Comparison of ENCODE assay signal across 27 cellular contexts in genomic region chr2:240952496-240953246, GRCh38. TPM values are rescaled to one million over a fixed set of nuclear protein-coding genes. Genes with fewer than 3 reads are reported as not detected.
A peak's percentile ranks its signal among the peaks of the same experiment; 100 is the strongest.
DNase-seq lines count a peak whose midpoint lies in the region; ATAC-seq, FAIRE-seq and TF ChIP-seq lines count a peak whose summit lies in the region.
"Had no signal": no experiment of that assay in that cellular context is flagged by ENCODE, and none has a peak within 500 bp of the region (broad histone marks: within the 10 kb centered on the region; RNA-seq: fewer than 3 reads in every experiment).

No MANE protein-coding gene starts in this region.

- WGBS in HepG2 (ENCODE audit: low lambda C conversion rate) = 38% methylated on average over 14 of the region's 14 CpGs
- 77% methylated on average over 9 of the region's 14 CpGs for WGBS in right lobe of liver (ENCODE audit: insufficient coverage, low coverage, low lambda C conversion rate, missing lambda C conversion rate)
- 89% methylated on average over 14 of the region's 14 CpGs for WGBS in smooth muscle cell (ENCODE audit: low lambda C conversion rate)

- H3K79me2 ChIP-seq in HepG2 (ENCODE audit: insufficient read depth, low read length) (no peaks in the 10 kb centered on the region), smooth muscle cell (ENCODE audit: low read depth) (no peaks in the 10 kb centered on the region)

- TF ChIP-seq EP300 in HepG2 (IDR thresholded peaks at IDR 0.05; ENCODE audit: low read depth in 2 of 2, low read length in 2 of 2) = no peak
- no peak for TF ChIP-seq EP300 in HepG2 (CRISPR knock-in tag; IDR thresholded peaks at IDR 0.05; ENCODE audit: borderline replicate concordance)

- no peak overlapping the region for H2AFZ ChIP-seq in HepG2 (ENCODE audit: low read length)
- H2AFZ ChIP-seq in smooth muscle cell (ENCODE audit: low read depth) = no peak overlapping the region

- no peaks in the 10 kb centered on the region for H3K36me3 ChIP-seq in HepG2 (replicated peaks in 1 of 2; ENCODE audit: control insufficient read depth in 1 of 2, insufficient read depth in 2 of 2, low read length in 2 of 2)
- H3K36me3 ChIP-seq in right lobe of liver = no peaks in the 10 kb centered on the region
- H3K36me3 ChIP-seq in left ventricle myocardium inferior = no peaks in the 10 kb centered on the region
- no peaks in the 10 kb centered on the region for H3K36me3 ChIP-seq in smooth muscle cell (ENCODE audit: low read depth)
- H3K36me3 ChIP-seq: breast epithelium, thyroid gland had no signal

- intact Hi-C loops in HepG2 (cut with micrococcal nuclease; ENCODE audit: unreplicated experiment) (no loop called here), right lobe of liver (cut with DNase I) (no loop called here), left ventricle myocardium inferior (cut with micrococcal nuclease) (no loop called here)

- FAIRE-seq in HepG2 (lab: Jason Lieb, UNC) = no peak
- FAIRE-seq: GM12878, kidney had no signal

- CTCF ChIA-PET in HepG2 (lab: Yijun Ruan, JAX; ENCODE audit: low intra/inter-chr PET ratio, low total read pairs) = no interaction called here

- no peaks in the 10 kb centered on the region for H3F3A ChIP-seq in smooth muscle cell (ENCODE audit: low read depth)

- POLR2A ChIA-PET in HepG2 (lab: Yijun Ruan, JAX) = no interaction called here

- H3K4me1 Mint-ChIP-seq in osteocyte (ENCODE audit: unreplicated experiment) = peaks cover 3% of the 10 kb centered on the region
- H3K4me1 Mint-ChIP-seq: activated naive CD4-positive, alpha-beta T cell treated with anti-CD3 and anti-CD28 coated beads, Interleukin-2, amount 50 U/mL, for 24 hours had no signal

- peaks cover 27% of the 10 kb centered on the region for H3K27me3 Mint-ChIP-seq in osteocyte (ENCODE audit: unreplicated experiment)
- H3K27me3 Mint-ChIP-seq: activated naive CD4-positive, alpha-beta T cell treated with anti-CD3 and anti-CD28 coated beads, Interleukin-2, amount 50 U/mL, for 24 hours; stimulated activated naive CD8-positive, alpha-beta T cell treated with anti-CD3 and anti-CD28 coated beads, Interleukin-15, Interleukin-2, amounts not matched to agents 100 ng/mL and 50 ng/mL, for 24 hours had no signal

- H3K27ac Mint-ChIP-seq in osteocyte (ENCODE audit: unreplicated experiment) = no peak overlapping the region
- H3K27ac Mint-ChIP-seq: activated naive CD4-positive, alpha-beta T cell treated with anti-CD3 and anti-CD28 coated beads, Interleukin-2, amount 50 U/mL, for 24 hours; CD4-positive, CD25-positive, alpha-beta regulatory T cell; stimulated activated naive CD8-positive, alpha-beta T cell treated with anti-CD3 and anti-CD28 coated beads, Interleukin-15, Interleukin-2, amounts not matched to agents 100 ng/mL and 50 ng/mL, for 24 hours; T-helper 2 cell treated with Interferon-gamma antibody and Interleukin-4, amounts not matched to agents 5 μg/mL and 100 μg/mL, for 36 hours had no signal

- H3K4me2 ChIP-seq in HepG2 (ENCODE audit: low read depth, low read length) = no peak overlapping the region
- H3K4me2 ChIP-seq in smooth muscle cell = no peak overlapping the region

- peaks cover 6% of the 10 kb centered on the region for H3K4me1 ChIP-seq in HepG2 (ENCODE audit: insufficient read depth, low read length)
- H3K4me1 ChIP-seq in right lobe of liver = no peaks in the 10 kb centered on the region
- H3K4me1 ChIP-seq in left ventricle myocardium inferior = peaks cover 20% of the 10 kb centered on the region
- H3K4me1 ChIP-seq in smooth muscle cell (ENCODE audit: low read depth) = no peaks in the 10 kb centered on the region

- no peak for TF ChIP-seq CTCF in HepG2 (CRISPR knock-in tag; IDR thresholded peaks at IDR 0.05)
- TF ChIP-seq CTCF in right lobe of liver (IDR thresholded peaks at IDR 0.05) = no peak
- TF ChIP-seq CTCF in left ventricle myocardium inferior (IDR thresholded peaks at IDR 0.05; ENCODE audit: borderline replicate concordance) = no peak
- no peak for TF ChIP-seq CTCF in osteocyte (IDR thresholded peaks at IDR 0.05)
- no peak for TF ChIP-seq CTCF in smooth muscle cell (IDR thresholded peaks at IDR 0.05; ENCODE audit: borderline replicate concordance, insufficient read depth, poor library complexity, severe bottlenecking)

- H3K9me3 ChIP-seq in HepG2 (ENCODE audit: low read length) (no peaks in the 10 kb centered on the region), right lobe of liver (no peaks in the 10 kb centered on the region), left ventricle myocardium inferior (replicated peaks) (no peaks in the 10 kb centered on the region), smooth muscle cell (replicated peaks; ENCODE audit: low read depth) (no peaks in the 10 kb centered on the region)
- H3K9me3 ChIP-seq: breast epithelium, thyroid gland had no signal

- no peak for DNase-seq in HepG2 (ENCODE audit: low spot score)
- no peak for DNase-seq in right lobe of liver
- peak; percentile 71 for DNase-seq in left ventricle myocardium inferior
- peak; percentile 59 for DNase-seq in osteocyte (ENCODE audit: extremely low spot score, unreplicated experiment)
- no peak for DNase-seq in SHP77 (lab: John Stamatoyannopoulos, UW)
- DNase-seq in SHP77 treated with DMSO at 0.1 percent for 48 hours (lab: John Stamatoyannopoulos, UW) = no peak
- no peak for DNase-seq in smooth muscle cell (lab: John Stamatoyannopoulos, UW; ENCODE audit: unreplicated experiment)
- DNase-seq: activated CD4-positive, alpha-beta T cell treated with anti-CD3 and anti-CD28 coated beads for 48 hours; CD4-positive, CD25-positive, alpha-beta regulatory T cell; effector CD8-positive, alpha-beta T cell; glutamatergic neuron; kidney; NCI-H1436 treated with DMSO at 0.1 percent for 48 hours; NCI-H446; NCI-H82; OCI-M1 had no signal

- no peak overlapping the region for H3K4me3 Mint-ChIP-seq in osteocyte (ENCODE audit: unreplicated experiment)
- H3K4me3 Mint-ChIP-seq: activated naive CD4-positive, alpha-beta T cell treated with anti-CD3 and anti-CD28 coated beads, Interleukin-2, amount 50 U/mL, for 24 hours; CD4-positive, CD25-positive, alpha-beta regulatory T cell; neural crest cell; stimulated activated naive CD8-positive, alpha-beta T cell treated with anti-CD3 and anti-CD28 coated beads, Interleukin-15, Interleukin-2, amounts not matched to agents 100 ng/mL and 50 ng/mL, for 24 hours; T-helper 2 cell treated with Interferon-gamma antibody and Interleukin-4, amounts not matched to agents 5 μg/mL and 100 μg/mL, for 36 hours had no signal

- H3K9ac ChIP-seq in HepG2 (ENCODE audit: insufficient read depth, low read depth, low read length) = no peak overlapping the region
- H3K9ac ChIP-seq in smooth muscle cell (ENCODE audit: low read depth) = no peak overlapping the region

- H3K27ac ChIP-seq in HepG2 (ENCODE audit: extremely low read length, insufficient read depth, low read length) (no peak overlapping the region), right lobe of liver (no peak overlapping the region), left ventricle myocardium inferior (replicated peaks) (no peak overlapping the region), smooth muscle cell (ENCODE audit: low read depth) (no peak overlapping the region)
- H3K27ac ChIP-seq: breast epithelium, thyroid gland had no signal

- no peak for ATAC-seq in HepG2
- ATAC-seq in right lobe of liver = no peak
- ATAC-seq: GM12878 had no signal

- no peaks in the 10 kb centered on the region for H3K9me3 Mint-ChIP-seq in osteocyte (ENCODE audit: unreplicated experiment)
- H3K9me3 Mint-ChIP-seq: activated naive CD4-positive, alpha-beta T cell treated with anti-CD3 and anti-CD28 coated beads, Interleukin-2, amount 50 U/mL, for 24 hours; CD4-positive, CD25-positive, alpha-beta regulatory T cell; neural crest cell; stimulated activated naive CD8-positive, alpha-beta T cell treated with anti-CD3 and anti-CD28 coated beads, Interleukin-15, Interleukin-2, amounts not matched to agents 100 ng/mL and 50 ng/mL, for 24 hours; T-helper 2 cell treated with Interferon-gamma antibody and Interleukin-4, amounts not matched to agents 5 μg/mL and 100 μg/mL, for 36 hours had no signal

- TF ChIP-seq POLR2A in HepG2 (IDR thresholded peaks at IDR 0.05; ENCODE audit: insufficient read depth in 1 of 2, low read depth in 2 of 2, low read length in 2 of 2) = no peak
- no peak for TF ChIP-seq POLR2A in right lobe of liver (IDR thresholded peaks at IDR 0.05)

- in situ Hi-C loops in HepG2 (cut with HindIII; ENCODE audit: extremely low pct_ligation_motif_present, low pct_unique_long_range_greater_than_20kb) = no loop called here

- TF ChIP-seq RAD21 in HepG2 (CRISPR knock-in tag; IDR thresholded peaks at IDR 0.05) = no peak

- H3K4me3 ChIP-seq in HepG2 (replicated peaks in 1 of 3; ENCODE audit: insufficient read depth in 1 of 3, low read depth in 2 of 3, low read length in 3 of 3) = no peak overlapping the region
- H3K4me3 ChIP-seq in right lobe of liver = no peak overlapping the region
- H3K4me3 ChIP-seq in left ventricle myocardium inferior = no peak overlapping the region
- H3K4me3 ChIP-seq in smooth muscle cell = no peak overlapping the region
- H3K4me3 ChIP-seq: breast epithelium, GM12878, thyroid gland had no signal

- no TSS peak for BruUV-seq in HepG2 (replicated peaks; lab: Mats Ljungman, UMichigan)

- H3K36me3 Mint-ChIP-seq in osteocyte (ENCODE audit: unreplicated experiment) = no peaks in the 10 kb centered on the region
- H3K36me3 Mint-ChIP-seq: activated naive CD4-positive, alpha-beta T cell treated with anti-CD3 and anti-CD28 coated beads, Interleukin-2, amount 50 U/mL, for 24 hours; CD4-positive, CD25-positive, alpha-beta regulatory T cell had no signal

- H4K20me1 ChIP-seq in HepG2 (ENCODE audit: insufficient read depth, low read length) (no peaks in the 10 kb centered on the region), smooth muscle cell (ENCODE audit: low read depth) (no peaks in the 10 kb centered on the region)

- H3K27me3 ChIP-seq in HepG2 (ENCODE audit: control insufficient read depth in 1 of 2, insufficient read depth in 2 of 2, low read length in 2 of 2) = peaks cover 6 to 63% of the 10 kb centered on the region in 2 experiments; a peak in 4 of 5 replicates
- no peaks in the 10 kb centered on the region for H3K27me3 ChIP-seq in right lobe of liver
- no peaks in the 10 kb centered on the region for H3K27me3 ChIP-seq in left ventricle myocardium inferior (ENCODE audit: low read depth)
- no peaks in the 10 kb centered on the region for H3K27me3 ChIP-seq in smooth muscle cell (ENCODE audit: low read depth)
- H3K27me3 ChIP-seq: breast epithelium, thyroid gland had no signal

RNA-seq across cellular contexts. Expression of gene SNED1, which starts 45.7 kb away (rescaled TPM):
- total RNA-seq in HepG2 (2016; rRNA removed; fragmentation: Illumina TruSeq; extraction: Trizol) = 0.15 TPM in 1 of 2 replicates, not detected in the other
- total RNA-seq in HepG2 (2016; cell fraction: cytosol; rRNA removed; fragmentation: Illumina TruSeq; extraction: Trizol; ENCODE audit: low read depth) = 0.09 and 0.10 TPM in 2 replicates
- 0.03 and 0.26 TPM in 2 replicates for total RNA-seq in HepG2 (2016; cell fraction: insoluble cytoplasmic fraction; rRNA removed; fragmentation: Illumina TruSeq; extraction: Trizol)
- total RNA-seq in HepG2 (2016; cell fraction: membrane; rRNA removed; fragmentation: Illumina TruSeq; extraction: Trizol) = 0.10 and 0.12 TPM in 2 replicates
- 0.13 and 0.62 TPM in 2 replicates for total RNA-seq in HepG2 (2016; cell fraction: nucleus; rRNA removed; fragmentation: Illumina TruSeq; extraction: Trizol)
- polyA plus RNA-seq in HepG2 (2011; rRNA removed) = 0.35 and 0.65 TPM in 2 replicates
- 0.06 and 0.32 TPM in 2 replicates for polyA plus RNA-seq in HepG2 (2011; cell fraction: cytosol; rRNA removed)
- polyA plus RNA-seq in HepG2 (2011; cell fraction: nucleus; rRNA removed) = 1.2 and 1.4 TPM in 2 replicates
- polyA plus RNA-seq in HepG2 (2012) = 0.31 and 0.46 TPM in 2 replicates
- polyA plus RNA-seq in HepG2 (2016; cell fraction: cytosol; fragmentation: Illumina TruSeq; extraction: Trizol; ENCODE audit: low read depth) = 0.03 and 0.10 TPM in 2 replicates
- polyA plus RNA-seq in HepG2 (2016; cell fraction: insoluble cytoplasmic fraction; fragmentation: Illumina TruSeq; extraction: Trizol; ENCODE audit: low read depth) = 0.04 and 0.24 TPM in 2 replicates
- 0.02 and 0.09 TPM in 2 replicates for polyA plus RNA-seq in HepG2 (2016; cell fraction: membrane; fragmentation: Illumina TruSeq; extraction: Trizol; ENCODE audit: low read depth)
- 0.19 and 1.7 TPM in 2 replicates for polyA plus RNA-seq in HepG2 (2016; cell fraction: nucleus; fragmentation: Illumina TruSeq; extraction: Trizol; ENCODE audit: insufficient read depth, low read depth)
- 0.96 and 3.2 TPM in 2 replicates for polyA minus RNA-seq in HepG2 (2011; rRNA and poly(A)+ RNA removed; ENCODE audit: low replicate concordance)
- polyA minus RNA-seq in HepG2 (2011; cell fraction: cytosol; rRNA and poly(A)+ RNA removed) = 0.44 and 0.79 TPM in 2 replicates
- 0.52 and 0.99 TPM in 2 replicates for polyA minus RNA-seq in HepG2 (2011; cell fraction: nucleus; rRNA and poly(A)+ RNA removed)
- total RNA-seq in right lobe of liver = 10 to 100 TPM in 4 of 6 experiments, 1 to 10 TPM in 2; 7.4 to 27.8 (median 13.2) TPM
- total RNA-seq in left ventricle myocardium inferior = 6.1 TPM
- total RNA-seq in osteocyte = 17.6 and 19.4 TPM in 2 replicates
- 0.36 and 0.81 TPM in 2 replicates for total RNA-seq in smooth muscle cell
- 1.1 and 3.0 TPM in 2 replicates for polyA plus RNA-seq in smooth muscle cell

RNA-seq across cellular contexts. Expression of gene CROCC2, which starts 46.5 kb away (rescaled TPM):
- total RNA-seq in HepG2 (2016; rRNA removed; fragmentation: Illumina TruSeq; extraction: Trizol) (not detected in 2 replicates), right lobe of liver (under 1 TPM in 5 of 6 experiments, not detected in 1; 0.06 to 0.15 (median 0.12) TPM), left ventricle myocardium inferior (not detected), osteocyte (not detected in 2 replicates), smooth muscle cell (not detected in 2 replicates)
- not detected in 2 replicates for total RNA-seq in HepG2 (2016; cell fraction: cytosol; rRNA removed; fragmentation: Illumina TruSeq; extraction: Trizol; ENCODE audit: low read depth)
- 0.02 TPM in 1 of 2 replicates, not detected in the other for total RNA-seq in HepG2 (2016; cell fraction: insoluble cytoplasmic fraction; rRNA removed; fragmentation: Illumina TruSeq; extraction: Trizol)
- total RNA-seq in HepG2 (2016; cell fraction: membrane; rRNA removed; fragmentation: Illumina TruSeq; extraction: Trizol) = not detected in 2 replicates
- not detected in 2 replicates for total RNA-seq in HepG2 (2016; cell fraction: nucleus; rRNA removed; fragmentation: Illumina TruSeq; extraction: Trizol)
- polyA plus RNA-seq in HepG2 (2011; rRNA removed) (not detected in 2 replicates), smooth muscle cell (not detected in 2 replicates)
- not detected in 2 replicates for polyA plus RNA-seq in HepG2 (2011; cell fraction: cytosol; rRNA removed)
- 0.03 TPM in 1 of 2 replicates, not detected in the other for polyA plus RNA-seq in HepG2 (2011; cell fraction: nucleus; rRNA removed)
- polyA plus RNA-seq in HepG2 (2012) = 0.13 and 0.15 TPM in 2 replicates
- not detected in 2 replicates for polyA plus RNA-seq in HepG2 (2016; cell fraction: cytosol; fragmentation: Illumina TruSeq; extraction: Trizol; ENCODE audit: low read depth)
- not detected in 2 replicates for polyA plus RNA-seq in HepG2 (2016; cell fraction: insoluble cytoplasmic fraction; fragmentation: Illumina TruSeq; extraction: Trizol; ENCODE audit: low read depth)
- polyA plus RNA-seq in HepG2 (2016; cell fraction: membrane; fragmentation: Illumina TruSeq; extraction: Trizol; ENCODE audit: low read depth) = not detected in 2 replicates
- polyA plus RNA-seq in HepG2 (2016; cell fraction: nucleus; fragmentation: Illumina TruSeq; extraction: Trizol; ENCODE audit: insufficient read depth, low read depth) = not detected in 2 replicates
- polyA minus RNA-seq in HepG2 (2011; rRNA and poly(A)+ RNA removed; ENCODE audit: low replicate concordance) = not detected in 2 replicates
- polyA minus RNA-seq in HepG2 (2011; cell fraction: cytosol; rRNA and poly(A)+ RNA removed) = not detected in 2 replicates
- polyA minus RNA-seq in HepG2 (2011; cell fraction: nucleus; rRNA and poly(A)+ RNA removed) = not detected in 2 replicates
- total RNA-seq: activated CD8-positive, alpha-beta memory T cell treated with anti-CD3 and anti-CD28 coated beads for 36 hours; CD4-positive, CD25-positive, alpha-beta regulatory T cell; Daoy; epithelial cell of proximal tubule; GM12878; lung microvascular endothelial cell; neural crest cell; thyroid gland had no signal
- polyA plus RNA-seq: CD4-positive, CD25-positive, alpha-beta regulatory T cell; GM12878 had no signal

RNA-seq across cellular contexts. Expression of gene MAB21L4, which starts 56.7 kb away (rescaled TPM):
- 13.5 and 14.0 TPM in 2 replicates for total RNA-seq in HepG2 (2016; rRNA removed; fragmentation: Illumina TruSeq; extraction: Trizol)
- total RNA-seq in HepG2 (2016; cell fraction: cytosol; rRNA removed; fragmentation: Illumina TruSeq; extraction: Trizol; ENCODE audit: low read depth) = 3.1 and 3.7 TPM in 2 replicates
- 11.5 and 15.3 TPM in 2 replicates for total RNA-seq in HepG2 (2016; cell fraction: insoluble cytoplasmic fraction; rRNA removed; fragmentation: Illumina TruSeq; extraction: Trizol)
- 10.1 and 12.0 TPM in 2 replicates for total RNA-seq in HepG2 (2016; cell fraction: membrane; rRNA removed; fragmentation: Illumina TruSeq; extraction: Trizol)
- total RNA-seq in HepG2 (2016; cell fraction: nucleus; rRNA removed; fragmentation: Illumina TruSeq; extraction: Trizol) = 8.9 and 10.1 TPM in 2 replicates
- polyA plus RNA-seq in HepG2 (2011; rRNA removed) = 3.0 and 3.6 TPM in 2 replicates
- polyA plus RNA-seq in HepG2 (2011; cell fraction: cytosol; rRNA removed) = 2.4 and 4.2 TPM in 2 replicates
- 8.9 and 9.1 TPM in 2 replicates for polyA plus RNA-seq in HepG2 (2011; cell fraction: nucleus; rRNA removed)
- 2.1 and 4.1 TPM in 2 replicates for polyA plus RNA-seq in HepG2 (2012)
- polyA plus RNA-seq in HepG2 (2016; cell fraction: cytosol; fragmentation: Illumina TruSeq; extraction: Trizol; ENCODE audit: low read depth) = 3.4 TPM in 2 replicates
- 11.8 and 13.7 TPM in 2 replicates for polyA plus RNA-seq in HepG2 (2016; cell fraction: insoluble cytoplasmic fraction; fragmentation: Illumina TruSeq; extraction: Trizol; ENCODE audit: low read depth)
- 8.3 and 8.8 TPM in 2 replicates for polyA plus RNA-seq in HepG2 (2016; cell fraction: membrane; fragmentation: Illumina TruSeq; extraction: Trizol; ENCODE audit: low read depth)
- 15.9 and 16.1 TPM in 2 replicates for polyA plus RNA-seq in HepG2 (2016; cell fraction: nucleus; fragmentation: Illumina TruSeq; extraction: Trizol; ENCODE audit: insufficient read depth, low read depth)
- 5.4 TPM in 1 of 2 replicates, not detected in the other for polyA minus RNA-seq in HepG2 (2011; rRNA and poly(A)+ RNA removed; ENCODE audit: low replicate concordance)
- polyA minus RNA-seq in HepG2 (2011; cell fraction: cytosol; rRNA and poly(A)+ RNA removed) = 1.8 and 2.0 TPM in 2 replicates
- polyA minus RNA-seq in HepG2 (2011; cell fraction: nucleus; rRNA and poly(A)+ RNA removed) = 1.3 and 2.5 TPM in 2 replicates
- total RNA-seq in right lobe of liver = 10 to 100 TPM in 1 of 6 experiments, 1 to 10 TPM in 5; 3.7 to 17.0 (median 5.2) TPM
- not detected for total RNA-seq in left ventricle myocardium inferior
- total RNA-seq in osteocyte = not detected in 2 replicates
- total RNA-seq in smooth muscle cell = 0.99 and 2.2 TPM in 2 replicates
- 0.53 TPM in 1 of 2 replicates, not detected in the other for polyA plus RNA-seq in smooth muscle cell
- total RNA-seq: activated CD8-positive, alpha-beta memory T cell treated with anti-CD3 and anti-CD28 coated beads for 36 hours; CD4-positive, CD25-positive, alpha-beta regulatory T cell; Daoy; GM12878; lung microvascular endothelial cell; neural crest cell had no signal
- polyA plus RNA-seq: CD4-positive, CD25-positive, alpha-beta regulatory T cell had no signal

Comparison
In these comparisons a context has a peak if more than half of its experiments do, and no peak if none do; other contexts are left out.
1. DNase-seq: peak in left ventricle myocardium inferior (single experiment) and osteocyte (single experiment); none in HepG2 (single experiment), right lobe of liver (0 of 3), SHP77 (0 of 2), SHP77 treated with DMSO at 0.1 percent for 48 hours (single experiment) and smooth muscle cell (single experiment).